Comparison of ENCODE assay signal across 8 cellular contexts in genomic region chr1:23691499-23692307, GRCh38. TPM values are rescaled to one million over a fixed set of nuclear protein-coding genes. Genes with fewer than 3 reads are reported as not detected.
DNase-seq lines count a peak whose midpoint lies in the region; ATAC-seq and TF ChIP-seq lines count a peak whose summit lies in the region.

TSS of gene RPL11 (plus strand) at chr1:23691806. CDS start at chr1:23691824, 18 bp downstream.

- H3K36me3 Mint-ChIP-seq in CD14-positive monocyte = peaks cover 42% of the 10 kb centered on the region in 2 donors
- peaks cover 51% of the 10 kb centered on the region for H3K36me3 Mint-ChIP-seq in activated CD4-positive, alpha-beta memory T cell treated with anti-CD3 and anti-CD28 coated beads for 36 hours

- peaks cover 5 to 15% (median 7%) of the 10 kb centered on the region in 7 donors for H3K9me3 Mint-ChIP-seq in CD14-positive monocyte
- H3K9me3 Mint-ChIP-seq in activated CD4-positive, alpha-beta memory T cell treated with anti-CD3 and anti-CD28 coated beads for 36 hours = no peaks in the 10 kb centered on the region

- H3K4me1 ChIP-seq in right lobe of liver = peaks cover 0 to 24% (median 10%) of the 10 kb centered on the region in 4 donors

- H3K27me3 ChIP-seq in dorsolateral prefrontal cortex = no peaks in the 10 kb centered on the region
- no peaks in the 10 kb centered on the region for H3K27me3 ChIP-seq in right lobe of liver

- peak; percentile 83 for TF ChIP-seq CTCF in CD14-positive monocyte (IDR thresholded peaks at IDR 0.05)
- peak; percentile 70 to 96 (median 88) for TF ChIP-seq CTCF in dorsolateral prefrontal cortex (IDR thresholded peaks at IDR 0.05 in 54 of 56, conservative IDR thresholded peaks at IDR 0.05 in 2 of 56; ENCODE audit: low read depth in 1 of 56, partially characterized antibody in 56 of 56)
- peak; percentile 79 to 89 (median 86) for TF ChIP-seq CTCF in right lobe of liver (IDR thresholded peaks at IDR 0.05)

- CTCF ChIA-PET in activated CD4-positive, alpha-beta memory T cell treated with anti-CD3 and anti-CD28 coated beads for 36 hours (lab: Charles Lee) = interaction anchor here (0.6 to 4.0 kb wide), 23 partner anchors 9 to 347 kb away, joined by 3 to 33 read pairs (median 4); partner anchors contain the start of genes ELOA, HNRNPR and PITHD1

- POLR2A ChIA-PET in activated CD4-positive, alpha-beta memory T cell treated with anti-CD3 and anti-CD28 coated beads for 36 hours (lab: Charles Lee) = interaction anchor here (0.6 to 6.0 kb wide), 15 partner anchors 8 to 672 kb away, joined by 3 to 44 read pairs (median 4); partner anchors contain the start of genes ELOA, HNRNPR, ID3 and KDM1A

- under 1% methylated on average over 24 of the region's 45 CpGs for WGBS in right lobe of liver (ENCODE audit: insufficient coverage, low coverage, low lambda C conversion rate, missing lambda C conversion rate)

- ATAC-seq in GM19395 (IDR thresholded peaks at IDR 0.05; ENCODE audit: unreplicated experiment) (peak; percentile 92), HG03565 (IDR thresholded peaks at IDR 0.05; ENCODE audit: unreplicated experiment) (peak; percentile 90), right lobe of liver (peak; percentile 99 to 100 (median 100))

- peaks cover 6 to 39% (median 16%) of the 10 kb centered on the region in 4 donors for H3K36me3 ChIP-seq in right lobe of liver

- DNase-seq in CD14-positive monocyte (ENCODE audit: low spot score) = peak; percentile 90
- peak; percentile 82 for DNase-seq in NCI-H774 (lab: John Stamatoyannopoulos, UW)
- DNase-seq in activated CD4-positive, alpha-beta memory T cell treated with anti-CD3 and anti-CD28 coated beads for 36 hours = peak; percentile 93
- peak; percentile 90 to 98 (median 94) for DNase-seq in dorsolateral prefrontal cortex
- DNase-seq in right lobe of liver = peak; percentile 92 to 95 (median 93)
- peak; percentile 77 to 88 for DNase-seq in stimulated activated CD4-positive, alpha-beta T cell treated with anti-CD3 and anti-CD28 coated beads, Interleukin-4, amount 100 ng/mL, for 4 hours

- peaks cover 44% of the 10 kb centered on the region for H3K4me1 Mint-ChIP-seq in CD14-positive monocyte
- H3K4me1 Mint-ChIP-seq in activated CD4-positive, alpha-beta memory T cell treated with anti-CD3 and anti-CD28 coated beads for 36 hours (ENCODE audit: low read depth) = peaks cover 42% of the 10 kb centered on the region

- peak within 1 kb of the TSS; percentile 91 to 97 (median 95) for H3K27ac Mint-ChIP-seq in CD14-positive monocyte
- H3K27ac Mint-ChIP-seq in activated CD4-positive, alpha-beta memory T cell treated with anti-CD3 and anti-CD28 coated beads for 36 hours = peak within 1 kb of the TSS; percentile 78

- intact Hi-C loops in CD14-positive monocyte (cut with micrococcal nuclease) = loop anchor here (5.0 kb wide), 2 partner anchors 51 to 61 kb away; partner anchors contain the start of gene ELOA (in 1 of the 2)
- intact Hi-C loops in activated CD4-positive, alpha-beta memory T cell treated with anti-CD3 and anti-CD28 coated beads for 36 hours (cut with micrococcal nuclease) = loop anchor here (2.0 kb wide), 1 partner anchor 53 kb away; no protein-coding TSS in a partner anchor
- intact Hi-C loops in dorsolateral prefrontal cortex (cut with DNase I) = loop anchor here (2.0 to 10.0 kb wide), 4 partner anchors 51 to 673 kb away; partner anchors contain the start of genes ELOA (in 1 of the 2), FUCA1 (in 1 of the 2) and KDM1A (in 1 of the 2)
- intact Hi-C loops in right lobe of liver (cut with DNase I) = loop anchor here (10.0 kb wide), 2 partner anchors 53 to 63 kb away; partner anchors contain the start of gene ELOA (in 1 of the 2)

- TF ChIP-seq POLR2A in right lobe of liver (IDR thresholded peaks at IDR 0.05) = peak; percentile 77

- H3K4me3 Mint-ChIP-seq in CD14-positive monocyte = peak within 1 kb of the TSS; percentile 92 to 97
- H3K4me3 Mint-ChIP-seq in activated CD4-positive, alpha-beta memory T cell treated with anti-CD3 and anti-CD28 coated beads for 36 hours = peak within 1 kb of the TSS; percentile 92

- H3K9me3 ChIP-seq in right lobe of liver = no peaks in the 10 kb centered on the region

- H3K27ac ChIP-seq in dorsolateral prefrontal cortex (peak within 1 kb of the TSS; percentile 38 to 96 (median 85)), right lobe of liver (peak within 1 kb of the TSS; percentile 67 to 71 (median 68))

- H3K4me3 ChIP-seq in dorsolateral prefrontal cortex (peak within 1 kb of the TSS; percentile 62 to 98 (median 89)), right lobe of liver (peak within 1 kb of the TSS; percentile 68 to 93 (median 76))

- peaks cover 2 to 3% (median 3%) of the 10 kb centered on the region in 3 donors for H3K27me3 Mint-ChIP-seq in CD14-positive monocyte (ENCODE audit: low read depth in 3 of 3)
- no peaks in the 10 kb centered on the region for H3K27me3 Mint-ChIP-seq in activated CD4-positive, alpha-beta memory T cell treated with anti-CD3 and anti-CD28 coated beads for 36 hours

RNA-seq across cellular contexts. Expression of gene RPL11, which starts in this region (rescaled TPM):
- 100 to 1,000 TPM; 542 to 552 TPM for polyA plus RNA-seq in CD14-positive monocyte
- total RNA-seq in activated CD4-positive, alpha-beta memory T cell treated with anti-CD3 and anti-CD28 coated beads for 36 hours = 1,000 to 10,000 TPM; 1,338 to 1,385 TPM
- 100 to 1,000 TPM; 167 to 380 (median 287) TPM for total RNA-seq in dorsolateral prefrontal cortex
- total RNA-seq in right lobe of liver = 100 to 1,000 TPM; 341 to 471 (median 405) TPM

Comparison
In these comparisons a context has a peak if more than half of its experiments do, and no peak if none do; other contexts are left out.
1. Peak in every context shown above with its lines: DNase-seq, ATAC-seq, H3K4me3 ChIP-seq and H3K27ac ChIP-seq.